8 cellular contexts compared by ENCODE assay signal in genomic region chr22:41305646-41306045, GRCh38. TPM values are rescaled to one million over a fixed set of nuclear protein-coding genes. Genes with fewer than 3 reads are reported as not detected.
A peak's percentile ranks its signal among the peaks of the same experiment; 100 is the strongest.
DNase-seq lines count a peak whose midpoint lies in the region; ATAC-seq, FAIRE-seq and TF ChIP-seq lines count a peak whose summit lies in the region.

No MANE protein-coding gene starts in this region.

- no peaks in the 10 kb centered on the region for H3K9me3 Mint-ChIP-seq in activated naive CD8-positive, alpha-beta T cell treated with anti-CD3 and anti-CD28 coated beads, Interleukin-2, amount 10 ng/mL, durations not matched to agents 7 days and 5 days
- H3K9me3 Mint-ChIP-seq in activated naive CD8-positive, alpha-beta T cell treated with anti-CD3 and anti-CD28 coated beads, Interleukin-2, amount 50 U/mL, for 24 hours = no peaks in the 10 kb centered on the region

- H3K4me3 ChIP-seq in adrenal gland = no peak overlapping the region
- H3K4me3 ChIP-seq in keratinocyte (ENCODE audit: control insufficient read depth in 2 of 3, extremely low read depth in 1 of 3, insufficient read depth in 2 of 3, low read depth in 1 of 3, low read length in 3 of 3) = peak overlapping the region in 1 of 3 experiments; percentile 25
- no peak overlapping the region for H3K4me3 ChIP-seq in vagina

- WGBS in adrenal gland, 4 donors = 27 to 59% (median 35%) methylated on average over 3 to 4 of the region's 4 CpGs

- intact Hi-C loops in adrenal gland (cut with DNase I) = no loop called here
- intact Hi-C loops in vagina (cut with DNase I) = no loop called here
- intact Hi-C loops in left colon (cut with DNase I, micrococcal nuclease) = no loop called here

- peaks cover 3% of the 10 kb centered on the region for H4K20me1 ChIP-seq in keratinocyte (ENCODE audit: control insufficient read depth, extremely low read depth, insufficient read depth, low read length)

- H3K36me3 Mint-ChIP-seq in activated naive CD8-positive, alpha-beta T cell treated with anti-CD3 and anti-CD28 coated beads, Interleukin-2, amount 10 ng/mL, durations not matched to agents 7 days and 5 days = peaks cover 7% of the 10 kb centered on the region
- H3K36me3 Mint-ChIP-seq in activated naive CD8-positive, alpha-beta T cell treated with anti-CD3 and anti-CD28 coated beads, Interleukin-2, amount 50 U/mL, for 24 hours (ENCODE audit: low read depth) = peaks cover 16% of the 10 kb centered on the region

- ATAC-seq in activated naive CD8-positive, alpha-beta T cell treated with anti-CD3 and anti-CD28 coated beads, Interleukin-2, amount 10 ng/mL, durations not matched to agents 7 days and 5 days (ENCODE audit: low read depth) = no peak
- ATAC-seq in activated naive CD8-positive, alpha-beta T cell treated with anti-CD3 and anti-CD28 coated beads, Interleukin-2, amount 50 U/mL, for 24 hours = no peak
- ATAC-seq in GM18861 (IDR thresholded peaks at IDR 0.05; ENCODE audit: unreplicated experiment) (no peak), left colon (no peak)

- H3K9me3 ChIP-seq in adrenal gland (replicated peaks in 1 of 3) (no peaks in the 10 kb centered on the region), keratinocyte (ENCODE audit: control insufficient read depth, low read depth, low read length) (no peaks in the 10 kb centered on the region), vagina (no peaks in the 10 kb centered on the region)

- dilution Hi-C loops in keratinocyte (cut with MboI; ENCODE audit: extremely low pct_ligation_motif_present, low sequenced_read_pairs) = no loop called here

- peak; percentile 97 for FAIRE-seq in keratinocyte (lab: Jason Lieb, UNC)

- H3K4me2 ChIP-seq in keratinocyte (ENCODE audit: control insufficient read depth, extremely low read depth, insufficient read depth, low read depth, low read length) = peak overlapping the region; percentile 75

- no peaks in the 10 kb centered on the region for H3K27me3 Mint-ChIP-seq in activated naive CD8-positive, alpha-beta T cell treated with anti-CD3 and anti-CD28 coated beads, Interleukin-2, amount 10 ng/mL, durations not matched to agents 7 days and 5 days
- no peaks in the 10 kb centered on the region for H3K27me3 Mint-ChIP-seq in activated naive CD8-positive, alpha-beta T cell treated with anti-CD3 and anti-CD28 coated beads, Interleukin-2, amount 50 U/mL, for 24 hours

- H3K27me3 ChIP-seq in adrenal gland (no peaks in the 10 kb centered on the region), keratinocyte (ENCODE audit: control insufficient read depth, extremely low read depth, insufficient read depth, low read length) (no peaks in the 10 kb centered on the region), vagina (no peaks in the 10 kb centered on the region)

- no peak overlapping the region for H3K9ac ChIP-seq in keratinocyte (ENCODE audit: control insufficient read depth, extremely low read depth, insufficient read depth, low read length)

- TF ChIP-seq CTCF in adrenal gland (IDR thresholded peaks at IDR 0.05) = peak in 1 of 6 experiments; percentile 2
- TF ChIP-seq CTCF in keratinocyte (optimal IDR thresholded peaks at IDR 0.05 in 1 of 3, IDR thresholded peaks at IDR 0.05 in 1 of 3, conservative IDR thresholded peaks at IDR 0.05 in 1 of 3; ENCODE audit: extremely low read depth in 1 of 3, insufficient read depth in 2 of 3, low read length in 3 of 3) = no peak
- no peak for TF ChIP-seq CTCF in vagina (IDR thresholded peaks at IDR 0.05)

- no peak overlapping the region for H3K4me3 Mint-ChIP-seq in activated naive CD8-positive, alpha-beta T cell treated with anti-CD3 and anti-CD28 coated beads, Interleukin-2, amount 10 ng/mL, durations not matched to agents 7 days and 5 days
- H3K4me3 Mint-ChIP-seq in activated naive CD8-positive, alpha-beta T cell treated with anti-CD3 and anti-CD28 coated beads, Interleukin-2, amount 50 U/mL, for 24 hours = no peak overlapping the region

- H3K9me1 ChIP-seq in keratinocyte (ENCODE audit: control insufficient read depth, extremely low read depth, insufficient read depth, low read length) = no peaks in the 10 kb centered on the region

- peaks cover 84% of the 10 kb centered on the region for H3K79me2 ChIP-seq in keratinocyte (ENCODE audit: control insufficient read depth, insufficient read depth, low read length)

- H3K27ac Mint-ChIP-seq in activated naive CD8-positive, alpha-beta T cell treated with anti-CD3 and anti-CD28 coated beads, Interleukin-2, amount 10 ng/mL, durations not matched to agents 7 days and 5 days = peak overlapping the region; percentile 40
- H3K27ac Mint-ChIP-seq in activated naive CD8-positive, alpha-beta T cell treated with anti-CD3 and anti-CD28 coated beads, Interleukin-2, amount 50 U/mL, for 24 hours = no peak overlapping the region

- peak overlapping the region in 4 of 5 donors; percentile 44 to 85 (median 69) for H3K27ac ChIP-seq in adrenal gland
- H3K27ac ChIP-seq in keratinocyte (ENCODE audit: control insufficient read depth, insufficient read depth, low read length) = peak overlapping the region; percentile 54
- peak overlapping the region; percentile 44 for H3K27ac ChIP-seq in vagina

- peaks cover 33% of the 10 kb centered on the region for H3K4me1 Mint-ChIP-seq in activated naive CD8-positive, alpha-beta T cell treated with anti-CD3 and anti-CD28 coated beads, Interleukin-2, amount 10 ng/mL, durations not matched to agents 7 days and 5 days
- H3K4me1 Mint-ChIP-seq in activated naive CD8-positive, alpha-beta T cell treated with anti-CD3 and anti-CD28 coated beads, Interleukin-2, amount 50 U/mL, for 24 hours = peaks cover 40% of the 10 kb centered on the region

- TF ChIP-seq POLR2A in adrenal gland (IDR thresholded peaks at IDR 0.05) = peak in 1 of 2 donors; percentile 61
- no peak for TF ChIP-seq POLR2A in vagina (IDR thresholded peaks at IDR 0.05)

- no peak overlapping the region for H2AFZ ChIP-seq in keratinocyte (ENCODE audit: control insufficient read depth, low read length)

- POLR2A ChIA-PET in activated naive CD8-positive, alpha-beta T cell treated with anti-CD3 and anti-CD28 coated beads, Interleukin-2, amount 10 ng/mL, durations not matched to agents 7 days and 5 days (lab: Charles Lee) = interaction anchor here (0.7 to 1.0 kb wide), 2 partner anchors 20 to 201 kb away, joined by 4 read pairs; partner anchors contain the start of gene RANGAP1

- DNase-seq in activated naive CD8-positive, alpha-beta T cell treated with anti-CD3 and anti-CD28 coated beads, Interleukin-2, amount 10 ng/mL, durations not matched to agents 7 days and 5 days = no peak
- DNase-seq in activated naive CD8-positive, alpha-beta T cell treated with anti-CD3 and anti-CD28 coated beads, Interleukin-2, amount 50 U/mL, for 24 hours = no peak
- peak; percentile 84 to 93 (median 92) for DNase-seq in adrenal gland
- DNase-seq in keratinocyte (ENCODE audit: low read depth, low spot score) = no peak
- no peak for DNase-seq in vagina (ENCODE audit: extremely low spot score in 2 of 2)
- DNase-seq in left colon = no peak
- DNase-seq in islet precursor cell = no peak

- H3K4me1 ChIP-seq in adrenal gland (replicated peaks in 1 of 2) = peaks cover 32 to 55% of the 10 kb centered on the region in 2 donors
- H3K4me1 ChIP-seq in keratinocyte (ENCODE audit: control insufficient read depth, extremely low read depth, insufficient read depth, low read length) = peaks cover 25% of the 10 kb centered on the region
- peaks cover 67% of the 10 kb centered on the region for H3K4me1 ChIP-seq in vagina

- H3K36me3 ChIP-seq in adrenal gland (replicated peaks in 1 of 2) (no peaks in the 10 kb centered on the region), keratinocyte (ENCODE audit: control insufficient read depth in 2 of 2, extremely low read depth in 1 of 2, insufficient read depth in 2 of 2, low read length in 2 of 2) (peaks cover 10 to 22% of the 10 kb centered on the region in 2 experiments), vagina (no peaks in the 10 kb centered on the region)

RNA-seq across cellular contexts. Expression of gene ZC3H7B, which starts 4.3 kb away (rescaled TPM):
- 10 to 100 TPM; 49.0 to 51.3 TPM for total RNA-seq in activated naive CD8-positive, alpha-beta T cell treated with anti-CD3 and anti-CD28 coated beads, Interleukin-2, amount 10 ng/mL, durations not matched to agents 7 days and 5 days
- 100 to 1,000 TPM in 2 of 8 donors, 10 to 100 TPM in 6; 61.6 to 133 (median 83.3) TPM for total RNA-seq in adrenal gland
- 10 to 100 TPM; 31.2 to 71.5 (median 33.1) TPM for polyA plus RNA-seq in adrenal gland
- polyA plus RNA-seq in keratinocyte = 24.2 to 31.9 TPM (median 25.5 TPM) in 3 replicates
- polyA plus RNA-seq in keratinocyte (2011; ENCODE audit: low read depth) = 5.5 TPM
- 20.5 and 38.5 TPM in 2 replicates for polyA plus RNA-seq in keratinocyte (2011; cell fraction: cytosol; rRNA removed)
- 42.2 and 55.8 TPM in 2 replicates for polyA plus RNA-seq in keratinocyte (2011; cell fraction: nucleus; rRNA removed)
- polyA plus RNA-seq in keratinocyte (2012; ENCODE audit: low replicate concordance) = 10.8 and 54.5 TPM in 2 replicates
- 28.1 to 79.3 TPM (median 30.3 TPM) in 3 replicates for polyA minus RNA-seq in keratinocyte
- polyA minus RNA-seq in keratinocyte (2011; cell fraction: cytosol; rRNA and poly(A)+ RNA removed) = 43.7 TPM
- polyA minus RNA-seq in keratinocyte (2011; cell fraction: nucleus; rRNA and poly(A)+ RNA removed) = 25.4 and 27.8 TPM in 2 replicates
- 28.2 TPM for total RNA-seq in vagina
- total RNA-seq in left colon = 10 to 100 TPM; 35.3 to 38.8 TPM

RNA-seq across cellular contexts. Expression of gene RANGAP1, which starts 19.7 kb away (rescaled TPM):
- 10 to 100 TPM; 93.6 to 98.3 TPM for total RNA-seq in activated naive CD8-positive, alpha-beta T cell treated with anti-CD3 and anti-CD28 coated beads, Interleukin-2, amount 10 ng/mL, durations not matched to agents 7 days and 5 days
- total RNA-seq in adrenal gland (100 to 1,000 TPM in 1 of 8 donors, 10 to 100 TPM in 7; 63.6 to 134 (median 77.4) TPM), vagina (45.7 TPM), left colon (10 to 100 TPM; 28.4 to 35.1 TPM)
- polyA plus RNA-seq in adrenal gland (10 to 100 TPM; 57.4 to 91.9 (median 78.8) TPM), keratinocyte (85.9 to 119 TPM (median 108 TPM) in 3 replicates)
- polyA plus RNA-seq in keratinocyte (2011; ENCODE audit: low read depth) = 142 TPM
- 83.4 and 129 TPM in 2 replicates for polyA plus RNA-seq in keratinocyte (2011; cell fraction: cytosol; rRNA removed)
- 185 and 218 TPM in 2 replicates for polyA plus RNA-seq in keratinocyte (2011; cell fraction: nucleus; rRNA removed)
- polyA plus RNA-seq in keratinocyte (2012; ENCODE audit: low replicate concordance) = 103 and 136 TPM in 2 replicates
- 120 to 206 TPM (median 128 TPM) in 3 replicates for polyA minus RNA-seq in keratinocyte
- polyA minus RNA-seq in keratinocyte (2011; cell fraction: cytosol; rRNA and poly(A)+ RNA removed) = 165 TPM
- 87.8 and 92.2 TPM in 2 replicates for polyA minus RNA-seq in keratinocyte (2011; cell fraction: nucleus; rRNA and poly(A)+ RNA removed)

Comparison
In these comparisons a context has a peak if more than half of its experiments do, and no peak if none do; other contexts are left out.
1. DNase-seq: peak in adrenal gland (7 of 7); none in activated naive CD8-positive, alpha-beta T cell treated with anti-CD3 and anti-CD28 coated beads, Interleukin-2, amount 10 ng/mL, durations not matched to agents 7 days and 5 days (single experiment), activated naive CD8-positive, alpha-beta T cell treated with anti-CD3 and anti-CD28 coated beads, Interleukin-2, amount 50 U/mL, for 24 hours (single experiment), keratinocyte (single experiment), vagina (0 of 2), left colon (0 of 2) and islet precursor cell (single experiment).
2. Peak in every context shown above with its lines, with median percentiles within 50 percentile points of each other: H3K27ac ChIP-seq.